In genomic region chr11:83193315-83194283, GRCh38 we compare ENCODE assay signal across 1 cellular context.
TF ChIP-seq lines count a peak whose summit lies in the region.

ANKRD42 (plus strand) TSS chr11:83193712; CDS start chr11:83194671, 959 bp downstream.

TF ChIP-seq in K562, 482 proteins besides CTCF, POLR2A, EP300 and RAD21 (continued from another document and continues in another):
- TF ChIP-seq SMARCC2 (IDR thresholded peaks at IDR 0.05; ENCODE audit: low read depth) (0 out of 2 replicates have a peak, but pooled peaks have one; percentile 19), POLR3A (IDR thresholded peaks at IDR 0.05; ENCODE audit: borderline replicate concordance, extremely low read depth, insufficient read depth, insufficient read length) (no peak), XRCC5 (IDR thresholded peaks at IDR 0.05; ENCODE audit: low read depth, low read length) (peak; percentile 56; the same call in 1 of the 2 replicates), ZSCAN29 (IDR thresholded peaks at IDR 0.05) (peak; percentile 14; the same call in 1 of the 2 replicates), CTBP1 (IDR thresholded peaks at IDR 0.05; ENCODE audit: borderline replicate concordance) (no peak), XRCC4 (IDR thresholded peaks at IDR 0.05; ENCODE audit: extremely low read depth, insufficient read depth, insufficient read length) (no peak), MLX (CRISPR knock-in tag; conservative IDR thresholded peaks at IDR 0.05) (0 out of 4 replicates have a peak, but pooled peaks of 1 of the 2 experiments have one; percentile 69), JUNB (CRISPR knock-in tag; conservative IDR thresholded peaks at IDR 0.05) (no peak), SRSF3 (IDR thresholded peaks at IDR 0.05; ENCODE audit: insufficient read depth, low read length) (no peak), ETV1 (tag; conservative IDR thresholded peaks at IDR 0.05; ENCODE audit: low read depth) (peak; percentile 70; the same call in 1 of the 2 replicates), ZNF354B (CRISPR knock-in tag; IDR thresholded peaks at IDR 0.05) (no peak), DNMT1 (IDR thresholded peaks at IDR 0.05) (no peak; the same call in 1 of the 2 replicates), ZBTB11 (CRISPR knock-in tag; IDR thresholded peaks at IDR 0.05) (peak in 1 of 3 experiments; percentile 61; a peak in 2 of 6 replicates), GTF2E2 (tag; IDR thresholded peaks at IDR 0.05) (no peak), BRD9 (IDR thresholded peaks at IDR 0.05; ENCODE audit: low read depth, partially characterized antibody) (no peak), RNF2 (IDR thresholded peaks at IDR 0.05) (no peak; the same call in 1 of the 2 replicates), ZBTB26 (CRISPR knock-in tag; IDR thresholded peaks at IDR 0.05) (peak; percentile 79; the same call in 1 of the 2 replicates), MBD2 (IDR thresholded peaks at IDR 0.05; ENCODE audit: borderline replicate concordance, low read depth) (peak; percentile 20; the same call in 1 of the 2 replicates), ARID1B (IDR thresholded peaks at IDR 0.05) (0 out of 2 replicates have a peak, but pooled peaks have one; percentile 14), ZNF79 (CRISPR knock-in tag; IDR thresholded peaks at IDR 0.05; ENCODE audit: low read depth) (no peak), BRCA1 (IDR thresholded peaks at IDR 0.05) (no peak), BRCA1 (CRISPR knock-in tag; IDR thresholded peaks at IDR 0.05) (no peak), NR4A1 (CRISPR knock-in tag; IDR thresholded peaks at IDR 0.05) (0 out of 2 replicates have a peak, but pooled peaks have one; percentile 12), NR4A1 (tag; IDR thresholded peaks at IDR 0.05) (no peak), RCOR1 (IDR thresholded peaks at IDR 0.05; ENCODE audit: borderline replicate concordance in 1 of 2, low read depth in 2 of 2, low read length in 2 of 2) (0 out of 4 replicates have a peak, but pooled peaks of 1 of the 2 experiments have one; percentile 32), GABPB1 (CRISPR knock-in tag; IDR thresholded peaks at IDR 0.05) (peak; percentile 96), SMARCB1 (IDR thresholded peaks at IDR 0.05; ENCODE audit: insufficient read length, low read depth) (no peak), LARP7 (IDR thresholded peaks at IDR 0.05) (no peak), DEAF1 (CRISPR knock-in tag; IDR thresholded peaks at IDR 0.05) (no peak), TEAD4 (IDR thresholded peaks at IDR 0.05; ENCODE audit: low read length) (0 out of 2 replicates have a peak, but pooled peaks have one; percentile 0), TEAD4 (CRISPR knock-in tag; IDR thresholded peaks at IDR 0.05; ENCODE audit: borderline replicate concordance) (no peak), CEBPB (tag; IDR thresholded peaks at IDR 0.05) (no peak), RBFOX2 (IDR thresholded peaks at IDR 0.05; ENCODE audit: low read depth, low read length) (peak; percentile 72), KHSRP (IDR thresholded peaks at IDR 0.05) (no peak), ZFX (CRISPR knock-in tag; IDR thresholded peaks at IDR 0.05) (peak; percentile 71), LCOR (CRISPR knock-in tag; IDR thresholded peaks at IDR 0.05) (no peak; the same call in none of the 2 replicates), ZNF740 (CRISPR knock-in tag; IDR thresholded peaks at IDR 0.05) (peak; percentile 53; the same call in 1 of the 2 replicates), ZNF740 (tag; IDR thresholded peaks at IDR 0.05) (no peak), CLOCK (CRISPR knock-in tag; IDR thresholded peaks at IDR 0.05; ENCODE audit: borderline replicate concordance) (no peak), OTX1 (CRISPR knock-in tag; IDR thresholded peaks at IDR 0.05) (peak; percentile 90), CBX2 (IDR thresholded peaks at IDR 0.05; ENCODE audit: insufficient read depth, low read length, poor library complexity, severe bottlenecking) (no peak), ATF3 (IDR thresholded peaks at IDR 0.05) (peak; percentile 72; the same call in 1 of the 2 replicates), ATF3 (CRISPR knock-in tag; conservative IDR thresholded peaks at IDR 0.05) (peak; percentile 34; the same call in 1 of the 2 replicates), ETV6 (IDR thresholded peaks at IDR 0.05; ENCODE audit: borderline replicate concordance in 1 of 2, low read depth in 2 of 2, low read length in 1 of 2) (peak; percentile 59 to 81; a peak in 3 of 4 replicates), ETV6 (CRISPR knock-in tag; IDR thresholded peaks at IDR 0.05; ENCODE audit: borderline replicate concordance) (no peak)
